ENCODE assay signal across 23 cellular contexts in the genomic region with DNA sequence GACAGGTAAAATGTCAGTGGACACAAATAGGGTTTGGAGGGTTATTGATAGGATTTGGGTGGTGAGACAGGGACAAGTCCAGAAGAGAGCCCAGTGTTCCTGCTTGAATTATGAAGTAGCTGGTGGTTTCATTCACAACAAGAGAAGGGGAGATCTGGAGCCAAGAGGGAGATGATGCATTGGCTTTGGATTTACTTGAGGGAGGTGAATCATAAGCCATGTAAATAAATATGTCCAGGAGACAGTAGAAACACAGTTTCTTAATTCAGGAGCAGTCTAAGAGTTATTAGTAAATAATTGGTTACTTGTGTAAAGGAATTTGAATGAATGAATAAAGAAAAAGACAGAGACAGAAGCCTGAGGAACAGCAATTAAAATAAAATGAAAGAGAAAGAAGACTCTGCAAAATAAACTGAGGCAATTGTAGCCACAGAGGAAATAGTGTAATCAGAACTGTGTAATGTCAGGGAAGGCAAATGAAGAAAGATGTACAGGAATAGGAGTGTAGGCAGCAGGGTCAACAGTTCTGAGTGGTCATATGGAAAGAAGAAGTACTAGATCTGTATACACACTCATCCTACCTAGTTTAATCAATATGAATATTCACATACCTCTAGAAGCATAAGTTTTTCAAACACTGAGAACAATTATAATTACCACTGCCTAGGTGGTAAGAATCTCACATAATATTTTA. TPM values are rescaled to one million over a fixed set of nuclear protein-coding genes. Genes with fewer than 3 reads are reported as not detected.
A peak's percentile ranks its signal among the peaks of the same experiment; 100 is the strongest.
DNase-seq lines count a peak whose midpoint lies in the region; ATAC-seq and TF ChIP-seq lines count a peak whose summit lies in the region.
"Had no signal": no experiment of that assay in that cellular context is flagged by ENCODE, and none has a peak within 500 bp of the region (broad histone marks: within the 10 kb centered on the region; RNA-seq: fewer than 3 reads in every experiment).

No MANE protein-coding gene starts in this region.

- no peaks in the 10 kb centered on the region for H3K79me2 ChIP-seq in ACC112 (ENCODE audit: control insufficient read depth, insufficient read depth, low read length, unreplicated experiment)

- H3K36me3 Mint-ChIP-seq in activated naive CD4-positive, alpha-beta T cell treated with anti-CD3 and anti-CD28 coated beads, Interleukin-2, amount 50 U/mL, for 72 hours, result no peaks in the 10 kb centered on the region
- H3K36me3 Mint-ChIP-seq: activated naive CD4-positive, alpha-beta T cell treated with anti-CD3 and anti-CD28 coated beads, Interleukin-2, amount 50 U/mL, for 24 hours; CD8-positive, alpha-beta T cell; neural progenitor cell had no signal

- peak overlapping the region; percentile 65 for H3K27ac ChIP-seq in ACC112 (ENCODE audit: low read depth, low read length)
- H3K27ac ChIP-seq in foreskin keratinocyte, result no peak overlapping the region
- H3K27ac ChIP-seq: body of pancreas, dorsolateral prefrontal cortex, heart right ventricle, neural progenitor cell, PC-9 had no signal

- peak overlapping the region; percentile 20 for H2AFZ ChIP-seq in ACC112 (ENCODE audit: low read length, unreplicated experiment)
- H2AFZ ChIP-seq: neural progenitor cell, PC-9 had no signal

- no peak for TF ChIP-seq CTCF in foreskin keratinocyte (conservative IDR thresholded peaks at IDR 0.05)

- no peak overlapping the region for H3K27ac Mint-ChIP-seq in activated naive CD4-positive, alpha-beta T cell treated with anti-CD3 and anti-CD28 coated beads, Interleukin-2, amount 50 U/mL, for 72 hours
- H3K27ac Mint-ChIP-seq: activated CD4-positive, alpha-beta memory T cell treated with anti-CD3 and anti-CD28 coated beads, Interleukin-2, amount 10 ng/mL, durations not matched to agents 7 days and 5 days; activated naive CD4-positive, alpha-beta T cell treated with anti-CD3 and anti-CD28 coated beads, Interleukin-2, amount 50 U/mL, for 24 hours; CD8-positive, alpha-beta T cell; neural progenitor cell; stimulated activated naive CD8-positive, alpha-beta T cell treated with anti-CD3 and anti-CD28 coated beads, Interleukin-15, amount 100 ng/mL, for 72 hours had no signal

- DNase-seq in HCEC 1CT (peak; percentile 74), SKM-1 treated with dmso at 0.1 percent for 144 hours (lab: John Stamatoyannopoulos, UW; ENCODE audit: unreplicated experiment) (peak; percentile 48), foreskin keratinocyte (no peak), kidney glomerular epithelial cell (lab: John Stamatoyannopoulos, UW) (no peak)
- no peak for DNase-seq in activated naive CD4-positive, alpha-beta T cell treated with anti-CD3 and anti-CD28 coated beads, Interleukin-2, amount 50 U/mL, for 72 hours (ENCODE audit: low spot score in 2 of 2)
- DNase-seq: activated CD4-positive, alpha-beta memory T cell treated with anti-CD3 and anti-CD28 coated beads, Interleukin-2, amount 10 ng/mL, durations not matched to agents 7 days and 5 days; activated T-cell treated with anti-CD3 and anti-CD28 coated beads, Interleukin-2, amount 50 U/mL, for 4 hours; body of pancreas; CD8-positive, alpha-beta T cell; dorsolateral prefrontal cortex; EL; heart right ventricle; NCI-H1048; NCI-H2081 treated with DMSO at 0.1 percent for 48 hours; NCI-H748 treated with DMSO at 0.1 percent for 48 hours; PC-9; retina; stimulated activated naive CD8-positive, alpha-beta T cell treated with anti-CD3 and anti-CD28 coated beads, Interleukin-15, amount 100 ng/mL, for 72 hours had no signal

- no peak overlapping the region for H3K4me3 ChIP-seq in ACC112 (ENCODE audit: low read depth, low read length)
- H3K4me3 ChIP-seq: body of pancreas, dorsolateral prefrontal cortex, heart right ventricle, neural progenitor cell, PC-9 had no signal

- H3K4me1 ChIP-seq in ACC112 (ENCODE audit: control insufficient read depth, insufficient read depth, low read length, unreplicated experiment) (peaks cover 29% of the 10 kb centered on the region), foreskin keratinocyte (peaks cover 3% of the 10 kb centered on the region)
- H3K4me1 ChIP-seq: body of pancreas, neural progenitor cell had no signal

- no peaks in the 10 kb centered on the region for H3K27me3 ChIP-seq in ACC112 (ENCODE audit: insufficient read depth, low read length)
- no peaks in the 10 kb centered on the region for H3K27me3 ChIP-seq in foreskin keratinocyte
- H3K27me3 ChIP-seq: body of pancreas, dorsolateral prefrontal cortex, heart right ventricle, neural progenitor cell had no signal

- no peaks in the 10 kb centered on the region for H3K36me3 ChIP-seq in ACC112 (ENCODE audit: insufficient read depth, low read length)
- H3K36me3 ChIP-seq: heart right ventricle, neural progenitor cell had no signal

- peak; percentile 35 for ATAC-seq in foreskin keratinocyte
- no peak for ATAC-seq in GM18858 (IDR thresholded peaks at IDR 0.05; ENCODE audit: unreplicated experiment)
- ATAC-seq in activated naive CD4-positive, alpha-beta T cell treated with anti-CD3 and anti-CD28 coated beads, Interleukin-2, amount 50 U/mL, for 72 hours, result no peak
- no peak for ATAC-seq in GM19463 (IDR thresholded peaks at IDR 0.05; ENCODE audit: unreplicated experiment)
- ATAC-seq: activated T-cell treated with anti-CD3 and anti-CD28 coated beads, Interleukin-2, amount 50 U/mL, for 4 hours; body of pancreas; CD8-positive, alpha-beta T cell; heart right ventricle; stimulated activated naive CD8-positive, alpha-beta T cell treated with anti-CD3 and anti-CD28 coated beads, Interleukin-15, amount 100 ng/mL, for 72 hours had no signal

- H3K9me3 Mint-ChIP-seq in activated naive CD4-positive, alpha-beta T cell treated with anti-CD3 and anti-CD28 coated beads, Interleukin-2, amount 50 U/mL, for 72 hours, result peaks cover 0 to 6% of the 10 kb centered on the region in 2 donors
- H3K9me3 Mint-ChIP-seq: activated CD4-positive, alpha-beta memory T cell treated with anti-CD3 and anti-CD28 coated beads, Interleukin-2, amount 10 ng/mL, durations not matched to agents 7 days and 5 days; neural progenitor cell had no signal

RNA-seq across cellular contexts. Expression of a gene that starts 50.2 kb away (rescaled TPM):
- 2.5 and 2.9 TPM in 2 replicates for total RNA-seq in foreskin keratinocyte
- polyA plus RNA-seq in foreskin keratinocyte, result 1.0 and 1.5 TPM in 2 replicates
- 1 to 10 TPM in 1 of 2 donors, not detected in 1; 2.9 TPM for total RNA-seq in activated naive CD4-positive, alpha-beta T cell treated with anti-CD3 and anti-CD28 coated beads, Interleukin-2, amount 50 U/mL, for 72 hours

Comparison
In these comparisons a context has a peak if more than half of its experiments do, and no peak if none do; other contexts are left out.
1. DNase-seq: peak in HCEC 1CT (single experiment) and SKM-1 treated with dmso at 0.1 percent for 144 hours (single experiment); none in foreskin keratinocyte (0 of 2), kidney glomerular epithelial cell (single experiment) and activated naive CD4-positive, alpha-beta T cell treated with anti-CD3 and anti-CD28 coated beads, Interleukin-2, amount 50 U/mL, for 72 hours (0 of 2).